21 cellular contexts compared by ENCODE assay signal in the genomic region with DNA sequence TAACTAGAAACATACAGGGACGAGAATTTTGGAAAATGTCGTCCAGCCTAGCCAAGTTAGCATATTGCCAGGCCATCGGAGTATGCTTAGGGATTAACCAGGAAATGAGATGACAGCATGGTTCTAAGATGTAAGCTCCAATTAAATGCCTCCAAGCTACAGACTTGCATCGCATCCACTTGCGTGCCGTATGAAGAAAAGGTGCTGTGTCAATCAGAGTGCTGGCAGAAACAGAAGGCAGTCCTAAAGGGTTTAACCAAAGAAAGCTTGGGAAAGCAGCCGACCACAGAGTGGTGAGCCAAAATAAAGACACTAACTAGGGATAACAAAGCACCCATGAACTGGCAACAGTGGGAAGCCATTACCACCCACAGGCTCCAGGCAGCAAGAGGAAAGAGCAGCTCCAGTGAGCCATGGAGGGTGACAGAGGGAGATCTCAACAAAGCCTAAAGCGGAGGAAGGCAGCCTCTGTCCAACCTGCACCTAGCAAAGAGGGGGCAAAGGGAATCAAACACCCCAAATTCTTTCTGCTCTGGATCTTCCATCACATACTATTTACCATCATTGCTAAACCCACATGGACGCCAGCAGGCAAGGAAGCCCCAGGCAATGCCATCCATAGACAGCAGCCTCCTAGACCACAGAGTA.
"Had no signal": no experiment of that assay in that cellular context is flagged by ENCODE, and none has a peak within 500 bp of the region (broad histone marks: within the 10 kb centered on the region; RNA-seq: fewer than 3 reads in every experiment).

No MANE protein-coding gene starts in this region.

- H3K36me3 ChIP-seq: esophagus squamous epithelium, gastroesophageal sphincter, ovary, prostate gland, tibial nerve had no signal

- H3K27me3 ChIP-seq: esophagus squamous epithelium, gastroesophageal sphincter, ovary, tibial nerve had no signal

- H3K4me3 ChIP-seq: coronary artery, esophagus squamous epithelium, gastroesophageal sphincter, ovary, prostate gland, tibial nerve had no signal

- H3K9me3 ChIP-seq: esophagus squamous epithelium, gastroesophageal sphincter, ovary, prostate gland, tibial nerve had no signal

- DNase-seq: activated CD4-positive, alpha-beta T cell treated with anti-CD3 and anti-CD28 coated beads, Interleukin-2, amount 10 ng/mL, durations not matched to agents 7 days and 5 days; activated CD8-positive, alpha-beta T cell treated with anti-CD3 and anti-CD28 coated beads, Interleukin-2, amount 10 ng/mL, durations not matched to agents 7 days and 5 days; activated gamma-delta T cell; activated naive CD4-positive, alpha-beta T cell treated with anti-CD3 and anti-CD28 coated beads, Interleukin-2, amount 50 U/mL, for 16 hours; activated naive CD8-positive, alpha-beta T cell treated with anti-CD3 and anti-CD28 coated beads, Interleukin-2, amount 50 U/mL, for 24 hours; anterior cingulate cortex; esophagus squamous epithelium; head of caudate nucleus; hypothalamus; left cardiac atrium; midbrain; natural killer cell; ovary; stimulated activated CD4-positive, alpha-beta T cell treated with anti-CD3 and anti-CD28 coated beads, Interleukin-12 subunit alpha, Interleukin-12 subunit beta, amount 100 ng/mL, for 4 hours; stimulated activated CD4-positive, alpha-beta T cell treated with anti-CD3 and anti-CD28 coated beads, Interleukin-4, amount 100 ng/mL, for 4 hours; stimulated activated naive CD8-positive, alpha-beta T cell treated with anti-CD3 and anti-CD28 coated beads, Interleukin-15, Interleukin-2, amounts not matched to agents 100 U/mL and 50 U/mL, for 24 hours; T-helper 17 cell had no signal

- H3K4me1 ChIP-seq: esophagus squamous epithelium, gastroesophageal sphincter, prostate gland, tibial nerve had no signal

- H3K27ac ChIP-seq: coronary artery, esophagus squamous epithelium, gastroesophageal sphincter, ovary, prostate gland, tibial nerve had no signal
